Comparison of ENCODE assay signal across 32 cellular contexts in genomic region chr18:78495550-78495949, GRCh38.
"Had no signal": no experiment of that assay in that cellular context is flagged by ENCODE, and none has a peak within 500 bp of the region (broad histone marks: within the 10 kb centered on the region; RNA-seq: fewer than 3 reads in every experiment).

No MANE protein-coding gene starts in this region.

- H3K36me3 ChIP-seq: MG63 had no signal

- H3K9me3 ChIP-seq: MG63 had no signal

- H3K4me3 ChIP-seq: MG63 had no signal

- DNase-seq: Kasumi-1, KG1, MG63, MM.1S, MV-4-11, NCI-H1048, NCI-H1105, NCI-H1105 treated with DMSO at 0.1 percent for 48 hours, NCI-H1417, NCI-H1417 treated with DMSO at 0.1 percent for 48 hours, NCI-H1436, NCI-H1436 treated with DMSO at 0.1 percent for 48 hours, NCI-H146, NCI-H1694, NCI-H1694 treated with DMSO at 0.1 percent for 48 hours, NCI-H187, NCI-H187 treated with DMSO at 0.1 percent for 48 hours, NCI-H1930, NCI-H2029, NCI-H2029 treated with DMSO at 0.1 percent for 48 hours, NCI-H2081, NCI-H2081 treated with DMSO at 0.1 percent for 48 hours, NCI-H2107, NCI-H2171, NCI-H2171 treated with DMSO at 0.1 percent for 48 hours, NCI-H2227 treated with DMSO at 0.1 percent for 48 hours, NCI-H226, NCI-H345, NCI-H446, NCI-H446 treated with DMSO at 0.1 percent for 48 hours, NCI-H510A had no signal

- H3K4me2 ChIP-seq: KMS-11 had no signal

- H3K27me3 ChIP-seq: MG63 had no signal

- H3K27ac ChIP-seq: KMS-11 had no signal

- H3K9ac ChIP-seq: KMS-11 had no signal
